8 cellular contexts compared by ENCODE assay signal in the genomic region with DNA sequence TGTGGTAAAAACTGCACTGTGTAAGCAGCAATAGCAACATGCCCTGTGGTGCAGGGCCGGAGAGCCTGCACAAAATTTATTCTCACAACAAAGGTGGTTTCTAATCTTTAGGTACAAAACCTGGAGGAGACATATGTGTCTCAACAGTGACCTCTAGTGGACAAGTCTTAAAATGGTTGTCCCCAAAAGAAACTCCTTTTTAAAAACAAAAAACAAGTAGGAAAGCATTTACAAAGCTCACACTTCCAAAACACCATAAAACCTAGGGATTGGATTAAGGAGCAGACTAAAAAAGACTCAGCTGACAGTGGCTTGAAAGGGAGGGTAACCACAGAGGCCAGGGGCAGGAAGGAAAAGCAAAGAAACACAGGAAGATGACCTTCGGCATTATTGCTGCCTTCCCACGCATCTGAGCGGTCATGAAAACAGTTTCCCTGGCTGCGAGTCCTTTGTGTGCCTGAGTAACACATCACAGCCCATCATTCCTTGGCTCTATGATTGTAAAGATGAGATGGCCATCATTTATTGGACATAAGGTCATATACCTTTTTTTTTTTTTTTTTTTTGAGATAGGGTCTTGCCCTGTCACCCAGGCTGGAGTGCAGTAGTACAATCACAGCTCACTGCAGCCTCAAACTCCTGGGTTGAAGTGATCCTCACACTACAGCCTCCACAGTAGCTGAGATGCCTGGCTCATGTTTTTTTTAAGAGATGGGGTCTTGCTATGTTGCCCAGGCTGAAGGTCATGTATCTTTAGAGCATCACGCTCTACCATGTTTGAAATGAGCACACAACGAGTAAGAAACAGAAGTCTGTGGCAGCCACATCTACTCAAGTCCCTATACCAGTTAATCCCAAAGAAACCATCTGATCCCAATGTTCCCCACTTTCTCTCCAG.
DNase-seq lines count a peak whose midpoint lies in the region; ATAC-seq and TF ChIP-seq lines count a peak whose summit lies in the region.

No MANE protein-coding gene starts in this region.

- peak overlapping the region; percentile 76 for H3K27ac Mint-ChIP-seq in stimulated activated naive CD8-positive, alpha-beta T cell treated with anti-CD3 and anti-CD28 coated beads, Interleukin-15, Interleukin-2, amounts not matched to agents 100 ng/mL and 50 ng/mL, for 24 hours
- H3K27ac Mint-ChIP-seq in stimulated activated naive B cell treated with anti-CD40 and anti-IgM and Interleukin-4, amounts not matched to agents 10 μg/mL and 1 μg/mL and 100 μg/mL, for 72 hours = peak overlapping the region; percentile 92

- no CpG with 5 or more reads among the region's 7 CpGs for WGBS in iPS DF 6.9 (ENCODE audit: insufficient coverage, insufficient read length)

- no peaks in the 10 kb centered on the region for H3K36me3 ChIP-seq in iPS DF 6.9 (ENCODE audit: control insufficient read depth, insufficient read depth, low read length)

- no peak for DNase-seq in stimulated activated naive CD8-positive, alpha-beta T cell treated with anti-CD3 and anti-CD28 coated beads, Interleukin-15, Interleukin-2, amounts not matched to agents 100 U/mL and 50 U/mL, for 24 hours
- peak; percentile 39 for DNase-seq in NCI-H345 treated with DMSO at 0.1 percent for 48 hours (lab: John Stamatoyannopoulos, UW; ENCODE audit: unreplicated experiment)
- DNase-seq in astrocyte of the cerebellum (ENCODE audit: low read depth) = peak; percentile 23
- peak; percentile 22 for DNase-seq in iPS DF 6.9 (ENCODE audit: low read depth, low spot score)
- DNase-seq in stimulated activated naive B cell treated with anti-CD40 and anti-IgM and Interleukin-4, amounts not matched to agents 10 μg/mL and 1 μg/mL and 100 μg/mL, for 72 hours = no peak

- H3K27me3 ChIP-seq in iPS DF 6.9 (ENCODE audit: control insufficient read depth, insufficient read depth, low read length) = no peaks in the 10 kb centered on the region

- H3K4me1 ChIP-seq in iPS DF 6.9 (ENCODE audit: control insufficient read depth, insufficient read depth, low read length) = peaks cover 1% of the 10 kb centered on the region; the same call in 1 of the 2 replicates

- TF ChIP-seq CTCF in astrocyte of the cerebellum (IDR thresholded peaks at IDR 0.05; ENCODE audit: low read depth, low read length, missing control alignments) = peak; percentile 54

- H3K27ac ChIP-seq in iPS DF 6.9 (ENCODE audit: low read length) = no peak overlapping the region

- peaks cover 30% of the 10 kb centered on the region for H3K36me3 Mint-ChIP-seq in stimulated activated naive CD8-positive, alpha-beta T cell treated with anti-CD3 and anti-CD28 coated beads, Interleukin-15, Interleukin-2, amounts not matched to agents 100 ng/mL and 50 ng/mL, for 24 hours (ENCODE audit: low read depth)
- H3K36me3 Mint-ChIP-seq in stimulated activated naive B cell treated with anti-CD40 and anti-IgM and Interleukin-4, amounts not matched to agents 10 μg/mL and 1 μg/mL and 100 μg/mL, for 72 hours = peaks cover 9 to 30% of the 10 kb centered on the region in 2 donors

- no peak for ATAC-seq in stimulated activated naive CD8-positive, alpha-beta T cell treated with anti-CD3 and anti-CD28 coated beads, Interleukin-15, Interleukin-2, amounts not matched to agents 100 U/mL and 50 U/mL, for 24 hours
- ATAC-seq in HG03175 (IDR thresholded peaks at IDR 0.05; ENCODE audit: unreplicated experiment) (peak; percentile 51), HG03045 (IDR thresholded peaks at IDR 0.05; ENCODE audit: unreplicated experiment) (no peak)
- ATAC-seq in stimulated activated naive B cell treated with anti-CD40 and anti-IgM and Interleukin-4, amounts not matched to agents 10 μg/mL and 1 μg/mL and 100 μg/mL, for 72 hours (replicated peaks) = peak; percentile 36 to 38

- H3K4me3 ChIP-seq in astrocyte of the cerebellum (ENCODE audit: low read depth, low read length) = no peak overlapping the region
- H3K4me3 ChIP-seq in iPS DF 6.9 (ENCODE audit: low read length) = no peak overlapping the region

- H3K9me3 ChIP-seq in iPS DF 6.9 (ENCODE audit: control insufficient read depth, insufficient read depth, low read length) = no peaks in the 10 kb centered on the region

- no peaks in the 10 kb centered on the region for H3K27me3 Mint-ChIP-seq in stimulated activated naive CD8-positive, alpha-beta T cell treated with anti-CD3 and anti-CD28 coated beads, Interleukin-15, Interleukin-2, amounts not matched to agents 100 ng/mL and 50 ng/mL, for 24 hours
- no peaks in the 10 kb centered on the region for H3K27me3 Mint-ChIP-seq in stimulated activated naive B cell treated with anti-CD40 and anti-IgM and Interleukin-4, amounts not matched to agents 10 μg/mL and 1 μg/mL and 100 μg/mL, for 72 hours

- in situ Hi-C loops in astrocyte of the cerebellum (cut with HindIII; ENCODE audit: low sequenced_read_pairs) = no loop called here

- no peaks in the 10 kb centered on the region for H3K9me3 Mint-ChIP-seq in stimulated activated naive CD8-positive, alpha-beta T cell treated with anti-CD3 and anti-CD28 coated beads, Interleukin-15, Interleukin-2, amounts not matched to agents 100 ng/mL and 50 ng/mL, for 24 hours
- H3K9me3 Mint-ChIP-seq in stimulated activated naive B cell treated with anti-CD40 and anti-IgM and Interleukin-4, amounts not matched to agents 10 μg/mL and 1 μg/mL and 100 μg/mL, for 72 hours = no peaks in the 10 kb centered on the region

- peaks cover 40% of the 10 kb centered on the region for H3K4me1 Mint-ChIP-seq in stimulated activated naive CD8-positive, alpha-beta T cell treated with anti-CD3 and anti-CD28 coated beads, Interleukin-15, Interleukin-2, amounts not matched to agents 100 ng/mL and 50 ng/mL, for 24 hours (ENCODE audit: low read depth)
- peaks cover 21 to 30% of the 10 kb centered on the region in 2 donors for H3K4me1 Mint-ChIP-seq in stimulated activated naive B cell treated with anti-CD40 and anti-IgM and Interleukin-4, amounts not matched to agents 10 μg/mL and 1 μg/mL and 100 μg/mL, for 72 hours

- no peak overlapping the region for H3K4me3 Mint-ChIP-seq in stimulated activated naive CD8-positive, alpha-beta T cell treated with anti-CD3 and anti-CD28 coated beads, Interleukin-15, Interleukin-2, amounts not matched to agents 100 ng/mL and 50 ng/mL, for 24 hours
- no peak overlapping the region for H3K4me3 Mint-ChIP-seq in stimulated activated naive B cell treated with anti-CD40 and anti-IgM and Interleukin-4, amounts not matched to agents 10 μg/mL and 1 μg/mL and 100 μg/mL, for 72 hours

Comparison
In these comparisons a context has a peak if more than half of its experiments do, and no peak if none do; other contexts are left out.
1. ATAC-seq: peak in HG03175 (single experiment) and stimulated activated naive B cell treated with anti-CD40 and anti-IgM and Interleukin-4, amounts not matched to agents 10 μg/mL and 1 μg/mL and 100 μg/mL, for 72 hours (2 of 2); none in stimulated activated naive CD8-positive, alpha-beta T cell treated with anti-CD3 and anti-CD28 coated beads, Interleukin-15, Interleukin-2, amounts not matched to agents 100 U/mL and 50 U/mL, for 24 hours (single experiment) and HG03045 (single experiment).
2. DNase-seq: peak in NCI-H345 treated with DMSO at 0.1 percent for 48 hours (single experiment), astrocyte of the cerebellum (single experiment) and iPS DF 6.9 (single experiment); none in stimulated activated naive CD8-positive, alpha-beta T cell treated with anti-CD3 and anti-CD28 coated beads, Interleukin-15, Interleukin-2, amounts not matched to agents 100 U/mL and 50 U/mL, for 24 hours (single experiment) and stimulated activated naive B cell treated with anti-CD40 and anti-IgM and Interleukin-4, amounts not matched to agents 10 μg/mL and 1 μg/mL and 100 μg/mL, for 72 hours (single experiment).